Comparison of ENCODE assay signal across 8 cellular contexts in the genomic region with DNA sequence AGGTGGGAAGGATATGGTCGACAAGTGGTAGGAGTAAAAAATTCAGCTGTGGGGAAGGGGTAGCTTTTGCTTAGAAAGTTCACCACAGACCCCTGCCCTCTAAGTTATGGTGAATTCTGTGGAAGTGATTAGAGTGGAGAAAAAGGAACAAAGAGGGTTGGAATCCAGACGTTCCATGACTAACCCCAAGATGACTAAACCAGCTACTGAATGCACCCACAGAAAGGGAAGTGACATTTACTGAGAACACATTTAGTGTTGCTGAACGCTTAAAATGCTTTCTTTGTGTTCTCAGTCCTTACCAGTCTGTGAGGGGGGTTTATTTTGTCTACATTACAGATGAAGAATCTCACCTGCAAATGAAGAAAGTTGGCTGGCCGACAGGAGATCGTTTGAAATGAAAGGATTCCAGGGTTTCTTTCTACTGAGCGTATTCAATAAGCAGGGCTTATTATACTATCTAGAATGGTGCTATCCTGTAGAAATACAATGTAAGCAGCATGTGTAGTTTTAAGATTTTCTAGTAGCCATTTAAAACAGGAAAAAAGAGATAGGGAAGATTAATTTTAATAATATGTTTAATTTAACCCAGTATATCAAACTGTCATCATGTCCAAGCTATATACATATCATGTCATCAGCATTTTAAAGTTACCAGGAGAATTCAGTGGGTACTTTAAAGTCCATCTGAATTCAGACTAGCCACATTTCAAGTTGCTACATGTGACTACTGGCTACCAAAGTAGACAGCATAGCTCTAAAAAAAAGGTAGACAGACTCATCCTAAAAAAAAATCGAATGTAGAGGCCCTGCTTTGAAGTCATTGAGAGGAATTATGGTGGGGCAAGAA.
DNase-seq lines count a peak whose midpoint lies in the region; ATAC-seq and TF ChIP-seq lines count a peak whose summit lies in the region.

No MANE protein-coding gene starts in this region.

- intact Hi-C loops in right cardiac atrium (cut with DNase I) = no loop called here

- H3K4me3 ChIP-seq in right cardiac atrium (ENCODE audit: low read length) = no peak overlapping the region

- peak overlapping the region; percentile 89 for H3K27ac ChIP-seq in right cardiac atrium (ENCODE audit: low read length)

- WGBS in right cardiac atrium = 45% methylated on average over 7 of the region's 7 CpGs

- H3K4me3 Mint-ChIP-seq in activated CD8-positive, alpha-beta T cell treated with anti-CD3 and anti-CD28 coated beads, Interleukin-2, amount 10 ng/mL, durations not matched to agents 7 days and 5 days = peak overlapping the region; percentile 27
- peak overlapping the region; percentile 68 for H3K4me3 Mint-ChIP-seq in stimulated activated effector memory CD8-positive, alpha-beta T cell treated with anti-CD3 and anti-CD28 coated beads, Interleukin-12 subunit alpha, Interleukin-12 subunit beta, amount 100 ng/mL, for 72 hours
- no peak overlapping the region for H3K4me3 Mint-ChIP-seq in glutamatergic neuron (ENCODE audit: unreplicated experiment)

- ATAC-seq in GM21515 (IDR thresholded peaks at IDR 0.05; ENCODE audit: unreplicated experiment) (peak; percentile 92), right cardiac atrium (peak; percentile 59 to 86)
- ATAC-seq in activated CD8-positive, alpha-beta T cell treated with anti-CD3 and anti-CD28 coated beads, Interleukin-2, amount 10 ng/mL, durations not matched to agents 7 days and 5 days = peak; percentile 52
- peak; percentile 89 for ATAC-seq in stimulated activated effector memory CD8-positive, alpha-beta T cell treated with anti-CD3 and anti-CD28 coated beads, Interleukin-12 subunit alpha, Interleukin-12 subunit beta, amount 100 ng/mL, for 72 hours

- CTCF ChIA-PET in activated CD8-positive, alpha-beta T cell treated with anti-CD3 and anti-CD28 coated beads, Interleukin-2, amount 10 ng/mL, durations not matched to agents 7 days and 5 days (lab: Charles Lee) = interaction anchor here (0.9 to 4.3 kb wide), 19 partner anchors 8 to 206 kb away, joined by 3 to 45 read pairs (median 4); no protein-coding TSS in a partner anchor

- H3K27me3 ChIP-seq in right cardiac atrium (ENCODE audit: control insufficient read depth, insufficient read depth) = no peaks in the 10 kb centered on the region

- no peaks in the 10 kb centered on the region for H3K27me3 Mint-ChIP-seq in activated CD8-positive, alpha-beta T cell treated with anti-CD3 and anti-CD28 coated beads, Interleukin-2, amount 10 ng/mL, durations not matched to agents 7 days and 5 days (ENCODE audit: low read depth)
- H3K27me3 Mint-ChIP-seq in glutamatergic neuron (ENCODE audit: unreplicated experiment) = peaks cover 5% of the 10 kb centered on the region

- H3K9me3 Mint-ChIP-seq in activated CD8-positive, alpha-beta T cell treated with anti-CD3 and anti-CD28 coated beads, Interleukin-2, amount 10 ng/mL, durations not matched to agents 7 days and 5 days (ENCODE audit: insufficient read depth) = no peaks in the 10 kb centered on the region
- H3K9me3 Mint-ChIP-seq in stimulated activated effector memory CD8-positive, alpha-beta T cell treated with anti-CD3 and anti-CD28 coated beads, Interleukin-12 subunit alpha, Interleukin-12 subunit beta, amount 100 ng/mL, for 72 hours = no peaks in the 10 kb centered on the region
- no peaks in the 10 kb centered on the region for H3K9me3 Mint-ChIP-seq in glutamatergic neuron (ENCODE audit: unreplicated experiment)

- no peaks in the 10 kb centered on the region for H3K9me3 ChIP-seq in right cardiac atrium (ENCODE audit: control insufficient read depth, low read length)

- POLR2A ChIA-PET in activated CD8-positive, alpha-beta T cell treated with anti-CD3 and anti-CD28 coated beads, Interleukin-2, amount 10 ng/mL, durations not matched to agents 7 days and 5 days (lab: Charles Lee) = interaction anchor here (1.4 to 1.5 kb wide), 2 partner anchors 11 to 26 kb away, joined by 3 to 6 read pairs; no protein-coding TSS in a partner anchor

- H3K27ac Mint-ChIP-seq in activated CD8-positive, alpha-beta T cell treated with anti-CD3 and anti-CD28 coated beads, Interleukin-2, amount 10 ng/mL, durations not matched to agents 7 days and 5 days = peak overlapping the region; percentile 54
- peak overlapping the region; percentile 77 for H3K27ac Mint-ChIP-seq in stimulated activated effector memory CD8-positive, alpha-beta T cell treated with anti-CD3 and anti-CD28 coated beads, Interleukin-12 subunit alpha, Interleukin-12 subunit beta, amount 100 ng/mL, for 72 hours
- no peak overlapping the region for H3K27ac Mint-ChIP-seq in glutamatergic neuron (ENCODE audit: unreplicated experiment)

- H3K36me3 Mint-ChIP-seq in activated CD8-positive, alpha-beta T cell treated with anti-CD3 and anti-CD28 coated beads, Interleukin-2, amount 10 ng/mL, durations not matched to agents 7 days and 5 days (ENCODE audit: low read depth) = peaks cover 3% of the 10 kb centered on the region
- H3K36me3 Mint-ChIP-seq in stimulated activated effector memory CD8-positive, alpha-beta T cell treated with anti-CD3 and anti-CD28 coated beads, Interleukin-12 subunit alpha, Interleukin-12 subunit beta, amount 100 ng/mL, for 72 hours = no peaks in the 10 kb centered on the region
- no peaks in the 10 kb centered on the region for H3K36me3 Mint-ChIP-seq in glutamatergic neuron (ENCODE audit: unreplicated experiment)

- peak; percentile 93 for DNase-seq in ELR (ENCODE audit: low read depth)
- DNase-seq in HS-5 (ENCODE audit: low read depth) = peak; percentile 86
- no peak for DNase-seq in activated CD8-positive, alpha-beta T cell treated with anti-CD3 and anti-CD28 coated beads, Interleukin-2, amount 10 ng/mL, durations not matched to agents 7 days and 5 days
- DNase-seq in right cardiac atrium = no peak
- no peak for DNase-seq in stimulated activated effector memory CD8-positive, alpha-beta T cell treated with anti-CD3 and anti-CD28 coated beads, Interleukin-12 subunit alpha, Interleukin-12 subunit beta, amount 100 ng/mL, for 72 hours (ENCODE audit: low spot score in 2 of 2)
- DNase-seq in glutamatergic neuron = no peak
- no peak for DNase-seq in activated gamma-delta T cell (lab: John Stamatoyannopoulos, UW)

- no peaks in the 10 kb centered on the region for H3K4me1 ChIP-seq in right cardiac atrium (ENCODE audit: control insufficient read depth, insufficient read depth, low read length)

- peaks cover 49% of the 10 kb centered on the region for H3K4me1 Mint-ChIP-seq in activated CD8-positive, alpha-beta T cell treated with anti-CD3 and anti-CD28 coated beads, Interleukin-2, amount 10 ng/mL, durations not matched to agents 7 days and 5 days (ENCODE audit: low read depth)
- H3K4me1 Mint-ChIP-seq in stimulated activated effector memory CD8-positive, alpha-beta T cell treated with anti-CD3 and anti-CD28 coated beads, Interleukin-12 subunit alpha, Interleukin-12 subunit beta, amount 100 ng/mL, for 72 hours = peaks cover 55% of the 10 kb centered on the region
- peaks cover 8% of the 10 kb centered on the region for H3K4me1 Mint-ChIP-seq in glutamatergic neuron (ENCODE audit: low read depth, unreplicated experiment)

- TF ChIP-seq CTCF in glutamatergic neuron (IDR thresholded peaks at IDR 0.05; ENCODE audit: partially characterized antibody, unreplicated experiment) = no peak

Comparison
In these comparisons a context has a peak if more than half of its experiments do, and no peak if none do; other contexts are left out.
1. DNase-seq: peak in ELR (single experiment) and HS-5 (single experiment); none in activated CD8-positive, alpha-beta T cell treated with anti-CD3 and anti-CD28 coated beads, Interleukin-2, amount 10 ng/mL, durations not matched to agents 7 days and 5 days (single experiment), right cardiac atrium (0 of 3), stimulated activated effector memory CD8-positive, alpha-beta T cell treated with anti-CD3 and anti-CD28 coated beads, Interleukin-12 subunit alpha, Interleukin-12 subunit beta, amount 100 ng/mL, for 72 hours (0 of 2), glutamatergic neuron (single experiment) and activated gamma-delta T cell (single experiment).
2. Peak in every context shown above with its lines, with median percentiles within 50 percentile points of each other: ATAC-seq.